ENCODE assay signal across 10 cellular contexts in the genomic region with DNA sequence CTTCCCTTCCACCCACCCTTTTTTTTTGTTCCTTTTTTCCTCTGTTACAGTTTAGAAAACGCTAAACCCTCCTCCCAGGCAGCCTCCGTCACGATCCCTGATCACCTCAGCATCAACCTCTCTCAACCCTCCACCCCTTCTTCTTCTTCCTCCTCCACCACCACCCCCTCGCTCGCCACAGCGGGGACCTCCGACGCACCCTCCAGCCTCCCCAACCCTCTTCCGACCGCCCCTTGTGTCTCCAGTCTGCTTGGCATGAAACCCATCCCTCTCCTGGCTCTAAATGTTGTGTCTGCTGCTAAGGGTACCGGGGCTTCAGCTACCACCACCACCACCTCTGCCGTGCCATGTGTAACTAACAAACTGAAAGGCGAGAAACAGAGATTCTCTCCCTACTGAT. TPM values are rescaled to one million over a fixed set of nuclear protein-coding genes. Genes with fewer than 3 reads are reported as not detected.
DNase-seq lines count a peak whose midpoint lies in the region; ATAC-seq and TF ChIP-seq lines count a peak whose summit lies in the region.
"Had no signal": no experiment of that assay in that cellular context is flagged by ENCODE, and none has a peak within 500 bp of the region (broad histone marks: within the 10 kb centered on the region; RNA-seq: fewer than 3 reads in every experiment).

No MANE protein-coding gene starts in this region.

- CTCF ChIA-PET in activated naive CD4-positive, alpha-beta T cell treated with anti-CD3 and anti-CD28 coated beads, Interleukin-2, amount 10 ng/mL, durations not matched to agents 7 days and 5 days (lab: Charles Lee) = interaction anchor here (0.6 to 5.9 kb wide), 8 partner anchors 10 to 449 kb away, joined by 3 to 45 read pairs (median 4); a partner anchor contains a TSS
- CTCF ChIA-PET in activated CD8-positive, alpha-beta T cell treated with anti-CD3 and anti-CD28 coated beads for 36 hours (lab: Charles Lee) = interaction anchor here (0.8 to 7.7 kb wide), 12 partner anchors 9 to 449 kb away, joined by 3 to 66 read pairs (median 4); a partner anchor contains a TSS

- no peaks in the 10 kb centered on the region for H3K9me3 ChIP-seq in gastroesophageal sphincter
- H3K9me3 ChIP-seq: right lobe of liver had no signal

- no peaks in the 10 kb centered on the region for H3K9me3 Mint-ChIP-seq in activated naive CD4-positive, alpha-beta T cell treated with anti-CD3 and anti-CD28 coated beads, Interleukin-2, amount 10 ng/mL, durations not matched to agents 7 days and 5 days
- no peaks in the 10 kb centered on the region for H3K9me3 Mint-ChIP-seq in activated CD8-positive, alpha-beta T cell treated with anti-CD3 and anti-CD28 coated beads for 36 hours
- no peaks in the 10 kb centered on the region for H3K9me3 Mint-ChIP-seq in type B pancreatic cell

- TF ChIP-seq EP300 in gastroesophageal sphincter (IDR thresholded peaks at IDR 0.05) = no peak

- no peak overlapping the region for H3K4me3 Mint-ChIP-seq in activated naive CD4-positive, alpha-beta T cell treated with anti-CD3 and anti-CD28 coated beads, Interleukin-2, amount 10 ng/mL, durations not matched to agents 7 days and 5 days
- peak overlapping the region; percentile 3 for H3K4me3 Mint-ChIP-seq in activated CD8-positive, alpha-beta T cell treated with anti-CD3 and anti-CD28 coated beads for 36 hours
- no peak overlapping the region for H3K4me3 Mint-ChIP-seq in type B pancreatic cell

- H3K27me3 ChIP-seq in gastroesophageal sphincter = no peaks in the 10 kb centered on the region
- H3K27me3 ChIP-seq: right lobe of liver had no signal

- POLR2A ChIA-PET in activated CD8-positive, alpha-beta T cell treated with anti-CD3 and anti-CD28 coated beads for 36 hours (lab: Charles Lee) = interaction anchor here (0.9 to 54.1 kb wide), 5 partner anchors 7 to 464 kb away, joined by 3 to 1494 read pairs (median 4); a partner anchor contains a TSS

- peak overlapping the region in 3 of 4 donors; percentile 36 to 64 (median 49) for H3K27ac ChIP-seq in gastroesophageal sphincter
- H3K27ac ChIP-seq: right lobe of liver had no signal

- peak overlapping the region; percentile 84 for H3K27ac Mint-ChIP-seq in activated naive CD4-positive, alpha-beta T cell treated with anti-CD3 and anti-CD28 coated beads, Interleukin-2, amount 10 ng/mL, durations not matched to agents 7 days and 5 days
- H3K27ac Mint-ChIP-seq in activated CD8-positive, alpha-beta T cell treated with anti-CD3 and anti-CD28 coated beads for 36 hours = peak overlapping the region; percentile 92
- H3K27ac Mint-ChIP-seq in type B pancreatic cell = peak overlapping the region; percentile 28

- intact Hi-C loops in activated CD8-positive, alpha-beta T cell treated with anti-CD3 and anti-CD28 coated beads for 36 hours (cut with micrococcal nuclease) = loop anchor here (5.0 kb wide), 1 partner anchor 32 kb away; a partner anchor contains a TSS

- WGBS in gastroesophageal sphincter (ENCODE audit: low coverage in 1 of 2), 2 donors = 45 to 47% methylated on average over 10 to 13 of the region's 13 CpGs

- H3K4me3 ChIP-seq in gastroesophageal sphincter = no peak overlapping the region
- H3K4me3 ChIP-seq: right lobe of liver had no signal

- H3K4me1 Mint-ChIP-seq in activated naive CD4-positive, alpha-beta T cell treated with anti-CD3 and anti-CD28 coated beads, Interleukin-2, amount 10 ng/mL, durations not matched to agents 7 days and 5 days = peaks cover 31% of the 10 kb centered on the region
- peaks cover 61% of the 10 kb centered on the region for H3K4me1 Mint-ChIP-seq in activated CD8-positive, alpha-beta T cell treated with anti-CD3 and anti-CD28 coated beads for 36 hours (ENCODE audit: low read depth)
- peaks cover 13% of the 10 kb centered on the region for H3K4me1 Mint-ChIP-seq in type B pancreatic cell (ENCODE audit: unreplicated experiment)

- ATAC-seq in activated CD8-positive, alpha-beta T cell treated with anti-CD3 and anti-CD28 coated beads for 36 hours = peak; percentile 31
- ATAC-seq in gastroesophageal sphincter (no peak), GM19324 (IDR thresholded peaks at IDR 0.05; ENCODE audit: low FRiP score, unreplicated experiment) (no peak)
- ATAC-seq: right lobe of liver had no signal

- no peaks in the 10 kb centered on the region for H3K27me3 Mint-ChIP-seq in activated naive CD4-positive, alpha-beta T cell treated with anti-CD3 and anti-CD28 coated beads, Interleukin-2, amount 10 ng/mL, durations not matched to agents 7 days and 5 days
- H3K27me3 Mint-ChIP-seq in activated CD8-positive, alpha-beta T cell treated with anti-CD3 and anti-CD28 coated beads for 36 hours = no peaks in the 10 kb centered on the region
- H3K27me3 Mint-ChIP-seq in type B pancreatic cell = no peaks in the 10 kb centered on the region

- peaks cover 3 to 93% (median 9%) of the 10 kb centered on the region in 3 donors for H3K4me1 ChIP-seq in gastroesophageal sphincter

- TF ChIP-seq POLR2A in gastroesophageal sphincter (IDR thresholded peaks at IDR 0.05) = no peak

- peaks cover 0 to 100% of the 10 kb centered on the region in 2 donors for H3K36me3 ChIP-seq in gastroesophageal sphincter

- TF ChIP-seq CTCF in activated CD8-positive, alpha-beta T cell treated with anti-CD3 and anti-CD28 coated beads for 36 hours (IDR thresholded peaks at IDR 0.05) = no peak
- TF ChIP-seq CTCF in gastroesophageal sphincter (IDR thresholded peaks at IDR 0.05) = no peak
- no peak for TF ChIP-seq CTCF in type B pancreatic cell (conservative IDR thresholded peaks at IDR 0.05)

- H3K36me3 Mint-ChIP-seq in activated naive CD4-positive, alpha-beta T cell treated with anti-CD3 and anti-CD28 coated beads, Interleukin-2, amount 10 ng/mL, durations not matched to agents 7 days and 5 days = peaks cover 71% of the 10 kb centered on the region
- H3K36me3 Mint-ChIP-seq in activated CD8-positive, alpha-beta T cell treated with anti-CD3 and anti-CD28 coated beads for 36 hours (ENCODE audit: low read depth) = peaks cover 75% of the 10 kb centered on the region
- H3K36me3 Mint-ChIP-seq in type B pancreatic cell = peaks cover 45% of the 10 kb centered on the region

- DNase-seq in activated naive CD4-positive, alpha-beta T cell treated with anti-CD3 and anti-CD28 coated beads, Interleukin-2, amount 10 ng/mL, durations not matched to agents 7 days and 5 days = no peak
- no peak for DNase-seq in activated naive CD4-positive, alpha-beta T cell (lab: John Stamatoyannopoulos, UW)
- no peak for DNase-seq in activated CD8-positive, alpha-beta T cell treated with anti-CD3 and anti-CD28 coated beads for 36 hours
- no peak for DNase-seq in type B pancreatic cell (ENCODE audit: extremely low spot score, unreplicated experiment)
- DNase-seq in SIG-M5 (lab: John Stamatoyannopoulos, UW) = no peak
- DNase-seq in HT-29 (ENCODE audit: low spot score) = no peak
- DNase-seq: right lobe of liver had no signal

RNA-seq across cellular contexts. Expression of a gene that starts 22.9 kb away (rescaled TPM):
- 100 to 1,000 TPM; 958 to 973 TPM for total RNA-seq in activated CD8-positive, alpha-beta T cell treated with anti-CD3 and anti-CD28 coated beads for 36 hours
- total RNA-seq in gastroesophageal sphincter (100 to 1,000 TPM; 259 to 375 (median 354) TPM), type B pancreatic cell (ENCODE audit: low replicate concordance) (825 and 1,222 TPM in 2 replicates)
- total RNA-seq in HT-29 (2014; rRNA removed; shearing (Covaris generic)) = 127 and 135 TPM in 2 replicates

RNA-seq across cellular contexts. Expression of a gene that starts 24.4 kb away (rescaled TPM):
- total RNA-seq in activated CD8-positive, alpha-beta T cell treated with anti-CD3 and anti-CD28 coated beads for 36 hours = 10 to 100 TPM in 1 of 2 experiments, 1 to 10 TPM in 1; 8.2 to 10.0 TPM
- total RNA-seq in gastroesophageal sphincter (10 to 100 TPM; 14.8 to 41.9 (median 20.3) TPM), type B pancreatic cell (ENCODE audit: low replicate concordance) (10.6 and 31.6 TPM in 2 replicates)
- total RNA-seq in HT-29 (2014; rRNA removed; shearing (Covaris generic)) = 0.84 and 3.2 TPM in 2 replicates

RNA-seq across cellular contexts. Expression of a gene that starts 26.3 kb away (rescaled TPM):
- 10 to 100 TPM; 32.0 to 33.3 TPM for total RNA-seq in activated CD8-positive, alpha-beta T cell treated with anti-CD3 and anti-CD28 coated beads for 36 hours
- total RNA-seq in gastroesophageal sphincter (10 to 100 TPM; 12.1 to 19.6 (median 17.4) TPM), type B pancreatic cell (ENCODE audit: low replicate concordance) (46.4 and 52.3 TPM in 2 replicates)
- 68.9 and 89.2 TPM in 2 replicates for total RNA-seq in HT-29 (2014; rRNA removed; shearing (Covaris generic))

RNA-seq across cellular contexts. Expression of a gene that starts 32.5 kb away (rescaled TPM):
- total RNA-seq in activated CD8-positive, alpha-beta T cell treated with anti-CD3 and anti-CD28 coated beads for 36 hours = not detected
- total RNA-seq in gastroesophageal sphincter (not detected), type B pancreatic cell (ENCODE audit: low replicate concordance) (not detected in 2 replicates)
- not detected in 2 replicates for total RNA-seq in HT-29 (2014; rRNA removed; shearing (Covaris generic))
- total RNA-seq: right lobe of liver, urinary bladder had no signal

RNA-seq across cellular contexts. Expression of a gene that starts 33.3 kb away (rescaled TPM):
- 100 to 1,000 TPM; 167 to 187 TPM for total RNA-seq in activated CD8-positive, alpha-beta T cell treated with anti-CD3 and anti-CD28 coated beads for 36 hours
- total RNA-seq in gastroesophageal sphincter (10 to 100 TPM; 54.2 to 73.2 (median 69.6) TPM), type B pancreatic cell (ENCODE audit: low replicate concordance) (88.1 and 142 TPM in 2 replicates)
- total RNA-seq in HT-29 (2014; rRNA removed; shearing (Covaris generic)) = 122 and 134 TPM in 2 replicates

Comparison
In these comparisons a context has a peak if more than half of its experiments do, and no peak if none do; other contexts are left out.
1. H3K27ac Mint-ChIP-seq: peak in every context shown above with its lines; median percentile 92 in activated CD8-positive, alpha-beta T cell treated with anti-CD3 and anti-CD28 coated beads for 36 hours; 84 in activated naive CD4-positive, alpha-beta T cell treated with anti-CD3 and anti-CD28 coated beads, Interleukin-2, amount 10 ng/mL, durations not matched to agents 7 days and 5 days; 28 in type B pancreatic cell.